ENCODE assay signal across 8 cellular contexts in genomic region chr14:103715052-103716000, GRCh38. TPM values are rescaled to one million over a fixed set of nuclear protein-coding genes. Genes with fewer than 3 reads are reported as not detected.
A peak's percentile ranks its signal among the peaks of the same experiment; 100 is the strongest.
DNase-seq lines count a peak whose midpoint lies in the region; ATAC-seq and TF ChIP-seq lines count a peak whose summit lies in the region.

Gene XRCC3 (minus strand): TSS chr14:103715451. CDS start chr14:103711087, 4,364 bp downstream.
Gene ZFYVE21 (plus strand): TSS chr14:103715810. CDS start chr14:103715842, 32 bp downstream.

- no peaks in the 10 kb centered on the region for H3K9me3 Mint-ChIP-seq in activated naive CD8-positive, alpha-beta T cell treated with anti-CD3 and anti-CD28 coated beads, Interleukin-2, amount 50 U/mL, for 24 hours

- H3K9me3 ChIP-seq in cardiac muscle cell (ENCODE audit: low read depth) = no peaks in the 10 kb centered on the region
- no peaks in the 10 kb centered on the region for H3K9me3 ChIP-seq in parathyroid adenoma (ENCODE audit: control insufficient read depth, low read length)
- no peaks in the 10 kb centered on the region for H3K9me3 ChIP-seq in transverse colon

- H3K79me2 ChIP-seq in parathyroid adenoma = peaks cover 12% of the 10 kb centered on the region

- peak within 1 kb of the TSS; percentile 74 for H3K4me3 ChIP-seq in GM12865 (ENCODE audit: low read depth, low read length)
- H3K4me3 ChIP-seq in cardiac muscle cell = peak within 1 kb of the TSS; percentile 93
- H3K4me3 ChIP-seq in parathyroid adenoma (ENCODE audit: low read depth, low read length) = peak within 1 kb of the TSS; percentile 43
- peak within 1 kb of the TSS; percentile 56 to 96 (median 87) for H3K4me3 ChIP-seq in transverse colon

- in situ Hi-C loops in transverse colon (cut with MboI; ENCODE audit: low pct_ligation_motif_present in 1 of 4, low pct_unique_long_range_greater_than_20kb in 1 of 4, low sequenced_read_pairs in 3 of 4) = no loop called here

- H3K4me1 Mint-ChIP-seq in activated naive CD8-positive, alpha-beta T cell treated with anti-CD3 and anti-CD28 coated beads, Interleukin-2, amount 50 U/mL, for 24 hours = peaks cover 49% of the 10 kb centered on the region

- WGBS in transverse colon (ENCODE audit: low coverage in 1 of 2), 2 donors = 1% methylated on average over 81 of the region's 121 CpGs; no CpG with 5 or more reads in 1 of the 2 donors

- peak; percentile 61 for TF ChIP-seq POLR2A in transverse colon (IDR thresholded peaks at IDR 0.05)

- peak within 1 kb of the TSS; percentile 74 for H2AFZ ChIP-seq in parathyroid adenoma

- DNase-seq in GM12865 (ENCODE audit: low read depth) (peak; percentile 100), NCI-H1417 treated with DMSO at 0.1 percent for 48 hours (lab: John Stamatoyannopoulos, UW) (peak; percentile 96), SW480 (ENCODE audit: low spot score) (peak; percentile 100), cardiac muscle cell (ENCODE audit: low read depth in 1 of 2, low spot score in 1 of 2) (peak; percentile 100), transverse colon (peak; percentile 100)
- peak; percentile 99 for DNase-seq in activated naive CD8-positive, alpha-beta T cell treated with anti-CD3 and anti-CD28 coated beads, Interleukin-2, amount 50 U/mL, for 24 hours

- TF ChIP-seq CTCF in GM12865 (IDR thresholded peaks at IDR 0.05; ENCODE audit: insufficient read depth, low read depth, low read length, missing control alignments) (no peak), cardiac muscle cell (IDR thresholded peaks at IDR 0.05; ENCODE audit: low read depth, low read length) (no peak), parathyroid adenoma (IDR thresholded peaks at IDR 0.05) (no peak), transverse colon (IDR thresholded peaks at IDR 0.05) (no peak)

- H3K4me2 ChIP-seq in parathyroid adenoma (ENCODE audit: low read length) = peak within 1 kb of the TSS; percentile 82

- no peak within 1 kb of the TSS for H3K9ac ChIP-seq in parathyroid adenoma

- H3K36me3 Mint-ChIP-seq in activated naive CD8-positive, alpha-beta T cell treated with anti-CD3 and anti-CD28 coated beads, Interleukin-2, amount 50 U/mL, for 24 hours (ENCODE audit: low read depth) = peaks cover 21% of the 10 kb centered on the region

- H3K36me3 ChIP-seq in cardiac muscle cell (no peaks in the 10 kb centered on the region), parathyroid adenoma (ENCODE audit: control insufficient read depth, insufficient read depth, low read length) (no peaks in the 10 kb centered on the region), transverse colon (no peaks in the 10 kb centered on the region)

- H3K27me3 Mint-ChIP-seq in activated naive CD8-positive, alpha-beta T cell treated with anti-CD3 and anti-CD28 coated beads, Interleukin-2, amount 50 U/mL, for 24 hours = peaks cover 2% of the 10 kb centered on the region

- H3K27ac ChIP-seq in cardiac muscle cell = peak within 1 kb of the TSS; percentile 89
- H3K27ac ChIP-seq in parathyroid adenoma = no peak within 1 kb of the TSS
- H3K27ac ChIP-seq in transverse colon = peak within 1 kb of the TSS; percentile 91 to 97 (median 92)

- peak; percentile 94 for ATAC-seq in HG02763 (IDR thresholded peaks at IDR 0.05; ENCODE audit: unreplicated experiment)
- ATAC-seq in activated naive CD8-positive, alpha-beta T cell treated with anti-CD3 and anti-CD28 coated beads, Interleukin-2, amount 50 U/mL, for 24 hours = peak; percentile 96

- H3K27me3 ChIP-seq in cardiac muscle cell = no peaks in the 10 kb centered on the region
- no peaks in the 10 kb centered on the region for H3K27me3 ChIP-seq in parathyroid adenoma (ENCODE audit: control insufficient read depth, insufficient read depth, low read length)
- no peaks in the 10 kb centered on the region for H3K27me3 ChIP-seq in transverse colon

- H3K27ac Mint-ChIP-seq in activated naive CD8-positive, alpha-beta T cell treated with anti-CD3 and anti-CD28 coated beads, Interleukin-2, amount 50 U/mL, for 24 hours = peak within 1 kb of the TSS; percentile 95

- intact Hi-C loops in transverse colon (cut with DNase I; ENCODE audit: low total_unique reads) = loop anchor here (10.0 kb wide), 1 partner anchor 141 kb away; no protein-coding TSS in a partner anchor

- TF ChIP-seq EP300 in transverse colon (IDR thresholded peaks at IDR 0.05; ENCODE audit: low read depth) = no peak

- H3K4me1 ChIP-seq in cardiac muscle cell (ENCODE audit: low read depth) (peaks cover 30% of the 10 kb centered on the region), parathyroid adenoma (no peaks in the 10 kb centered on the region), transverse colon (peaks cover 26 to 59% (median 45%) of the 10 kb centered on the region in 4 donors)

- H3K4me3 Mint-ChIP-seq in activated naive CD8-positive, alpha-beta T cell treated with anti-CD3 and anti-CD28 coated beads, Interleukin-2, amount 50 U/mL, for 24 hours = peak within 1 kb of the TSS; percentile 86

RNA-seq across cellular contexts. Expression of gene XRCC3, which starts in this region (rescaled TPM):
- total RNA-seq in cardiac muscle cell = 19.1 and 27.5 TPM in 2 replicates
- 12.1 and 15.8 TPM in 2 replicates for polyA plus RNA-seq in cardiac muscle cell
- 10 to 100 TPM in 2 of 4 donors, 1 to 10 TPM in 2; 7.8 to 47.6 (median 23.8) TPM for total RNA-seq in transverse colon

RNA-seq across cellular contexts. Expression of gene ZFYVE21, which starts in this region (rescaled TPM):
- total RNA-seq in cardiac muscle cell = 118 and 135 TPM in 2 replicates
- 120 and 127 TPM in 2 replicates for polyA plus RNA-seq in cardiac muscle cell
- 100 to 1,000 TPM in 2 of 4 donors, 10 to 100 TPM in 2; 90.2 to 214 (median 137) TPM for total RNA-seq in transverse colon

Comparison
In these comparisons a context has a peak if more than half of its experiments do, and no peak if none do; other contexts are left out.
1. H3K4me3 ChIP-seq: peak in every context shown above with its lines; median percentile 93 in cardiac muscle cell; 87 in transverse colon; 74 in GM12865; 43 in parathyroid adenoma.